ENCODE assay signal across 8 cellular contexts in genomic region chr1:184051138-184051484, GRCh38. TPM values are rescaled to one million over a fixed set of nuclear protein-coding genes. Genes with fewer than 3 reads are reported as not detected.
A peak's percentile ranks its signal among the peaks of the same experiment; 100 is the strongest.
DNase-seq lines count a peak whose midpoint lies in the region; ATAC-seq lines count a peak whose summit lies in the region.

No MANE protein-coding gene starts in this region.

- H3K9me3 Mint-ChIP-seq in activated naive CD4-positive, alpha-beta T cell treated with anti-CD3 and anti-CD28 coated beads, Interleukin-2, amount 50 U/mL, for 24 hours, result peaks cover 4% of the 10 kb centered on the region
- no peaks in the 10 kb centered on the region for H3K9me3 Mint-ChIP-seq in activated T-helper 17 cell treated with anti-CD3 and anti-CD28 coated beads, Interleukin-2, amount 50 U/mL, for 72 hours

- no peaks in the 10 kb centered on the region for H3K36me3 ChIP-seq in iPS-18a (ENCODE audit: control insufficient read depth, low read depth, low read length)

- H3K4me1 Mint-ChIP-seq in activated naive CD4-positive, alpha-beta T cell treated with anti-CD3 and anti-CD28 coated beads, Interleukin-2, amount 50 U/mL, for 24 hours, result peaks cover 42% of the 10 kb centered on the region
- peaks cover 24% of the 10 kb centered on the region for H3K4me1 Mint-ChIP-seq in activated T-helper 17 cell treated with anti-CD3 and anti-CD28 coated beads, Interleukin-2, amount 50 U/mL, for 72 hours

- H3K27ac ChIP-seq in iPS-18a (ENCODE audit: low read length), result peak overlapping the region; percentile 58

- peak overlapping the region; percentile 98 for H3K4me3 Mint-ChIP-seq in activated naive CD4-positive, alpha-beta T cell treated with anti-CD3 and anti-CD28 coated beads, Interleukin-2, amount 50 U/mL, for 24 hours
- peak overlapping the region; percentile 94 for H3K4me3 Mint-ChIP-seq in activated T-helper 17 cell treated with anti-CD3 and anti-CD28 coated beads, Interleukin-2, amount 50 U/mL, for 72 hours

- peaks cover 11% of the 10 kb centered on the region for H3K36me3 Mint-ChIP-seq in activated naive CD4-positive, alpha-beta T cell treated with anti-CD3 and anti-CD28 coated beads, Interleukin-2, amount 50 U/mL, for 24 hours
- H3K36me3 Mint-ChIP-seq in activated T-helper 17 cell treated with anti-CD3 and anti-CD28 coated beads, Interleukin-2, amount 50 U/mL, for 72 hours (ENCODE audit: low read depth), result peaks cover 15% of the 10 kb centered on the region

- H3K9me3 ChIP-seq in iPS-18a (ENCODE audit: control insufficient read depth, low read depth, low read length), result no peaks in the 10 kb centered on the region

- H3K9ac ChIP-seq in iPS-18a (ENCODE audit: low read length), result peak overlapping the region; percentile 82

- H3K27me3 ChIP-seq in iPS-18a (ENCODE audit: control insufficient read depth, insufficient read depth, low read length), result peaks cover 15% of the 10 kb centered on the region

- in situ Hi-C loops in ACHN (cut with HindIII; ENCODE audit: low pct_ligation_motif_present, low pct_unique_long_range_greater_than_20kb, low sequenced_read_pairs), result no loop called here

- peaks cover 49% of the 10 kb centered on the region for H3K4me1 ChIP-seq in iPS-18a (ENCODE audit: control insufficient read depth, low read depth, low read length)

- peak; percentile 10 for ATAC-seq in activated T-helper 17 cell treated with anti-CD3 and anti-CD28 coated beads, Interleukin-2, amount 50 U/mL, for 72 hours (replicated peaks)
- ATAC-seq in stimulated activated naive CD8-positive, alpha-beta T cell treated with anti-CD3 and anti-CD28 coated beads, Interleukin-15, Interleukin-2, amounts not matched to agents 100 U/mL and 50 U/mL, for 24 hours, result peak; percentile 13
- no peak for ATAC-seq in HG03095 (IDR thresholded peaks at IDR 0.05; ENCODE audit: unreplicated experiment)

- DNase-seq in activated naive CD4-positive, alpha-beta T cell (lab: John Stamatoyannopoulos, UW), result no peak
- DNase-seq in stimulated activated naive CD8-positive, alpha-beta T cell treated with anti-CD3 and anti-CD28 coated beads, Interleukin-15, Interleukin-2, amounts not matched to agents 100 U/mL and 50 U/mL, for 24 hours, result no peak
- DNase-seq in ACHN (no peak), NAMALWA (ENCODE audit: low spot score) (no peak)

- H3K27me3 Mint-ChIP-seq in activated naive CD4-positive, alpha-beta T cell treated with anti-CD3 and anti-CD28 coated beads, Interleukin-2, amount 50 U/mL, for 24 hours, result peaks cover 12% of the 10 kb centered on the region
- peaks cover 12% of the 10 kb centered on the region for H3K27me3 Mint-ChIP-seq in activated T-helper 17 cell treated with anti-CD3 and anti-CD28 coated beads, Interleukin-2, amount 50 U/mL, for 72 hours

- peak overlapping the region; percentile 93 for H3K4me3 ChIP-seq in iPS-18a (ENCODE audit: low read length)

- H3K27ac Mint-ChIP-seq in activated naive CD4-positive, alpha-beta T cell treated with anti-CD3 and anti-CD28 coated beads, Interleukin-2, amount 50 U/mL, for 24 hours, result peak overlapping the region; percentile 100
- H3K27ac Mint-ChIP-seq in activated T-helper 17 cell treated with anti-CD3 and anti-CD28 coated beads, Interleukin-2, amount 50 U/mL, for 72 hours, result peak overlapping the region; percentile 88

RNA-seq across cellular contexts. Expression of gene TSEN15, which starts 0.4 kb away (rescaled TPM):
- total RNA-seq in activated T-helper 17 cell treated with anti-CD3 and anti-CD28 coated beads, Interleukin-2, amount 50 U/mL, for 72 hours, result 10 to 100 TPM in 1 of 2 donors, 1 to 10 TPM in 1; 8.0 to 20.9 TPM

RNA-seq across cellular contexts. Expression of gene COLGALT2, which starts 13.6 kb away (rescaled TPM):
- total RNA-seq in activated T-helper 17 cell treated with anti-CD3 and anti-CD28 coated beads, Interleukin-2, amount 50 U/mL, for 72 hours, result 1 to 10 TPM in 1 of 2 donors, under 1 TPM in 1; 0.35 to 1.5 TPM
